ENCODE assay signal across 13 cellular contexts in genomic region chr5:113256671-113257452, GRCh38.
"Had no signal": no experiment of that assay in that cellular context is flagged by ENCODE, and none has a peak within 500 bp of the region (broad histone marks: within the 10 kb centered on the region; RNA-seq: fewer than 3 reads in every experiment).

No MANE protein-coding gene starts in this region.

- DNase-seq: activated CD4-positive, alpha-beta T cell treated with anti-CD3 and anti-CD28 coated beads, Interleukin-2, amount 50 U/mL, for 1 hour; activated naive CD4-positive, alpha-beta T cell treated with anti-CD3 and anti-CD28 coated beads, Interleukin-2, amount 10 ng/mL, durations not matched to agents 7 days and 5 days; central memory CD4-positive, alpha-beta T cell; effector memory CD4-positive, alpha-beta T cell; immature natural killer cell; left lung; pancreas; retina; small intestine; tibial artery had no signal

- H3K27me3 ChIP-seq: left lung, pancreas, tibial artery, vagina had no signal

- H3K9me3 Mint-ChIP-seq: activated naive CD4-positive, alpha-beta T cell treated with anti-CD3 and anti-CD28 coated beads, Interleukin-2, amount 10 ng/mL, durations not matched to agents 7 days and 5 days; activated T-helper 2 cell treated with anti-CD3 and anti-CD28 coated beads, Interferon-gamma antibody, Interleukin-2, Interleukin-4, amounts not matched to agents 10 μg/mL and 5 μg/mL and 100 μg/mL, durations not matched to agents 14 hours and 24 hours and 36 hours; immature natural killer cell had no signal

- H3K27ac ChIP-seq: coronary artery, pancreas, tibial artery had no signal

- H3K27ac Mint-ChIP-seq: activated naive CD4-positive, alpha-beta T cell treated with anti-CD3 and anti-CD28 coated beads, Interleukin-2, amount 10 ng/mL, durations not matched to agents 7 days and 5 days; activated T-helper 2 cell treated with anti-CD3 and anti-CD28 coated beads, Interferon-gamma antibody, Interleukin-2, Interleukin-4, amounts not matched to agents 10 μg/mL and 5 μg/mL and 100 μg/mL, durations not matched to agents 14 hours and 24 hours and 36 hours; immature natural killer cell had no signal

- H3K4me1 ChIP-seq: left lung, pancreas, tibial artery had no signal

- H3K4me3 Mint-ChIP-seq: activated naive CD4-positive, alpha-beta T cell treated with anti-CD3 and anti-CD28 coated beads, Interleukin-2, amount 10 ng/mL, durations not matched to agents 7 days and 5 days; immature natural killer cell had no signal

- H3K4me3 ChIP-seq: coronary artery, left lung, pancreas, tibial artery, vagina had no signal

- H3K4me1 Mint-ChIP-seq: activated naive CD4-positive, alpha-beta T cell treated with anti-CD3 and anti-CD28 coated beads, Interleukin-2, amount 10 ng/mL, durations not matched to agents 7 days and 5 days; immature natural killer cell had no signal

- H3K36me3 ChIP-seq: left lung, pancreas, tibial artery, vagina had no signal

- H3K9me3 ChIP-seq: left lung, pancreas, tibial artery, vagina had no signal

- ATAC-seq: left lung, pancreas had no signal
